8 cellular contexts compared by ENCODE assay signal in the genomic region with DNA sequence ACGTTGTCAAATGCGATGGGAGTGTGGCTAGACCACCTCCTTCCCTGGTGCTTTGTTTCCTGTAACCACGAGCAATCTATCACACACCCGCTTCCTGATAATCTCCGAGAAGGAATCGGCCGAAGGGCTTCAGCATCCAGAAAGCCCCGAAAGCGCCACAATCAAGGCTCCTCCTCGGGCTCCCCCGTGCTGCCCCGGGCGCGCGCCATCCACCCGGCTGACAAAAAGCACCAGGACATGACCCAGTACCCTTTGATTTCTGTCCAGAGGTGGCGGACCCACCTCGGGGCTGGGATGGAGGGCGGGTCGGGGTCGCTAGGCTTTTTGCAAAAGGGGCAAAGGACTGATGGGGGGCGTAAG. TPM values are rescaled to one million over a fixed set of nuclear protein-coding genes. Genes with fewer than 3 reads are reported as not detected.
DNase-seq lines count a peak whose midpoint lies in the region; ATAC-seq and TF ChIP-seq lines count a peak whose summit lies in the region.

No MANE protein-coding gene starts in this region.

- POLR2A ChIA-PET in BJ (lab: Charles Lee), result no interaction called here

- TF ChIP-seq CTCF in BJ (IDR thresholded peaks at IDR 0.05; ENCODE audit: insufficient read depth, low read depth, low read length) (no peak), colonic mucosa (IDR thresholded peaks at IDR 0.05) (no peak), natural killer cell (IDR thresholded peaks at IDR 0.05) (no peak)

- peak overlapping the region; percentile 80 for H2AFZ ChIP-seq in Karpas-422 (ENCODE audit: low read length)

- H3K27ac ChIP-seq in Karpas-422 (ENCODE audit: low read length), result no peak overlapping the region
- H3K27ac ChIP-seq in colonic mucosa, result peak overlapping the region; percentile 83
- H3K27ac ChIP-seq in caudate nucleus (ENCODE audit: low read depth, low read length), result no peak overlapping the region

- H3K9ac ChIP-seq in Karpas-422 (ENCODE audit: low read length), result peak overlapping the region; percentile 73
- H3K9ac ChIP-seq in colonic mucosa (ENCODE audit: low read depth in 2 of 2, low read length in 2 of 2), result peak overlapping the region; percentile 84 to 87

- H3K4me2 ChIP-seq in Karpas-422 (ENCODE audit: low read depth, low read length, poor library complexity, severe bottlenecking), result peak overlapping the region; percentile 92

- ATAC-seq in natural killer cell (no peak), HG03521 (IDR thresholded peaks at IDR 0.05; ENCODE audit: unreplicated experiment) (no peak)

- DNase-seq in BJ (ENCODE audit: low read depth) (no peak), Karpas-422 (peak; percentile 40), colonic mucosa (no peak), natural killer cell (peak; percentile 25), AG20443 (ENCODE audit: low spot score) (no peak), caudate nucleus (lab: John Stamatoyannopoulos, UW) (no peak), dermis blood vessel endothelial cell (no peak)

- CTCF ChIA-PET in BJ (lab: Yijun Ruan, JAX), result interaction anchor here (1.0 to 7.0 kb wide), 4 partner anchors 22 to 92 kb away, joined by 3 to 77 read pairs (median 10); a partner anchor contains a TSS

- no peaks in the 10 kb centered on the region for H3K9me3 Mint-ChIP-seq in natural killer cell

- H3K4me1 Mint-ChIP-seq in natural killer cell, result peaks cover 25 to 29% of the 10 kb centered on the region in 2 donors

- H3K27me3 ChIP-seq in BJ (ENCODE audit: control insufficient read depth, insufficient read depth, low read length) (no peaks in the 10 kb centered on the region), Karpas-422 (ENCODE audit: low read length) (no peaks in the 10 kb centered on the region; the same call in 1 of the 2 replicates), colonic mucosa (no peaks in the 10 kb centered on the region)

- peak overlapping the region; percentile 89 for H3K4me3 Mint-ChIP-seq in natural killer cell

- H3K36me3 ChIP-seq in BJ (ENCODE audit: control insufficient read depth, insufficient read depth, low read length), result peaks cover 4% of the 10 kb centered on the region
- no peaks in the 10 kb centered on the region for H3K36me3 ChIP-seq in Karpas-422 (ENCODE audit: insufficient read depth, low read length)
- no peaks in the 10 kb centered on the region for H3K36me3 ChIP-seq in colonic mucosa

- no peaks in the 10 kb centered on the region for H3K36me3 Mint-ChIP-seq in natural killer cell

- H3K79me2 ChIP-seq in Karpas-422 (ENCODE audit: low read length), result peaks cover 19% of the 10 kb centered on the region

- H3K27me3 Mint-ChIP-seq in natural killer cell (ENCODE audit: low read depth in 2 of 2), result no peaks in the 10 kb centered on the region

- peak overlapping the region; percentile 90 for H3K4me3 ChIP-seq in BJ (ENCODE audit: low read depth, low read length)
- H3K4me3 ChIP-seq in Karpas-422 (ENCODE audit: low read length), result peak overlapping the region; percentile 94
- H3K4me3 ChIP-seq in colonic mucosa, result peak overlapping the region; percentile 85

- no peaks in the 10 kb centered on the region for H3K9me2 ChIP-seq in Karpas-422 (replicated peaks; ENCODE audit: insufficient read depth, low read length)

- peak overlapping the region in 1 of 2 donors; percentile 74 for H3K27ac Mint-ChIP-seq in natural killer cell

- H3K4me1 ChIP-seq in Karpas-422 (ENCODE audit: low read length), result peaks cover 31% of the 10 kb centered on the region
- peaks cover 9% of the 10 kb centered on the region for H3K4me1 ChIP-seq in colonic mucosa

- intact Hi-C loops in colonic mucosa (cut with DNase I) (loop anchor here (5.0 kb wide), 1 partner anchor 37 kb away; no protein-coding TSS in a partner anchor), natural killer cell (cut with micrococcal nuclease) (loop anchor here (5.0 kb wide), 1 partner anchor 73 kb away; a partner anchor contains a TSS)

- no peaks in the 10 kb centered on the region for H4K20me1 ChIP-seq in Karpas-422 (ENCODE audit: insufficient read depth, low read depth, low read length)

- H3K9me3 ChIP-seq in Karpas-422 (ENCODE audit: low read length) (no peaks in the 10 kb centered on the region), colonic mucosa (no peaks in the 10 kb centered on the region)

RNA-seq across cellular contexts. Expression of a gene that starts 0.7 kb away (rescaled TPM):
- 5.7 and 6.9 TPM in 2 replicates for polyA plus RNA-seq in BJ (2011; rRNA removed)
- polyA minus RNA-seq in BJ (2011; rRNA and poly(A)+ RNA removed), result 7.5 and 7.8 TPM in 2 replicates
- total RNA-seq in Karpas-422 (2014; rRNA removed; shearing (Covaris generic); ENCODE audit: low replicate concordance), result 6.1 and 12.8 TPM in 2 replicates
- total RNA-seq in colonic mucosa (10 to 100 TPM; 20.5 to 20.7 TPM), natural killer cell (10 to 100 TPM in 2 of 3 donors, 1 to 10 TPM in 1; 9.3 to 18.6 (median 11.3) TPM), dermis blood vessel endothelial cell (3.1 and 3.9 TPM in 2 replicates)

RNA-seq across cellular contexts. Expression of a gene that starts 21.3 kb away (rescaled TPM):
- polyA plus RNA-seq in BJ (2011; rRNA removed), result 8.7 and 18.3 TPM in 2 replicates
- polyA minus RNA-seq in BJ (2011; rRNA and poly(A)+ RNA removed), result 12.5 and 12.8 TPM in 2 replicates
- total RNA-seq in Karpas-422 (2014; rRNA removed; shearing (Covaris generic); ENCODE audit: low replicate concordance), result not detected in 2 replicates
- total RNA-seq in colonic mucosa (10 to 100 TPM; 19.4 to 50.1 TPM), natural killer cell (10 to 100 TPM in 1 of 3 donors, 1 to 10 TPM in 2; 6.3 to 11.2 (median 10.0) TPM), dermis blood vessel endothelial cell (11.4 and 17.1 TPM in 2 replicates)

RNA-seq across cellular contexts. Expression of a gene that starts 22.5 kb away (rescaled TPM):
- 38.3 and 61.8 TPM in 2 replicates for polyA plus RNA-seq in BJ (2011; rRNA removed)
- polyA minus RNA-seq in BJ (2011; rRNA and poly(A)+ RNA removed), result 13.7 and 21.7 TPM in 2 replicates
- 43.6 and 174 TPM in 2 replicates for total RNA-seq in Karpas-422 (2014; rRNA removed; shearing (Covaris generic); ENCODE audit: low replicate concordance)
- total RNA-seq in colonic mucosa (10 to 100 TPM; 72.3 to 94.9 TPM), natural killer cell (10 to 100 TPM; 58.1 to 67.4 (median 61.2) TPM), dermis blood vessel endothelial cell (48.8 and 51.9 TPM in 2 replicates)

RNA-seq across cellular contexts. Expression of a gene that starts 45.3 kb away (rescaled TPM):
- 65.5 and 111 TPM in 2 replicates for polyA plus RNA-seq in BJ (2011; rRNA removed)
- polyA minus RNA-seq in BJ (2011; rRNA and poly(A)+ RNA removed), result 24.1 and 24.5 TPM in 2 replicates
- 98.2 and 159 TPM in 2 replicates for total RNA-seq in Karpas-422 (2014; rRNA removed; shearing (Covaris generic); ENCODE audit: low replicate concordance)
- total RNA-seq in colonic mucosa, result 100 to 1,000 TPM; 227 to 367 TPM
- total RNA-seq in natural killer cell, result 10 to 100 TPM; 45.0 to 54.8 (median 50.5) TPM
- 120 and 160 TPM in 2 replicates for total RNA-seq in dermis blood vessel endothelial cell

Comparison
In these comparisons a context has a peak if more than half of its experiments do, and no peak if none do; other contexts are left out.
1. DNase-seq: peak in Karpas-422 (single experiment) and natural killer cell (single experiment); none in BJ (single experiment), colonic mucosa (single experiment), AG20443 (single experiment), caudate nucleus (0 of 61) and dermis blood vessel endothelial cell (single experiment).
2. Peak in every context shown above with its lines, with median percentiles within 50 percentile points of each other: H3K4me3 ChIP-seq.